ENCODE assay signal across 1 cellular context in genomic region chr12:124323771-124324530, GRCh38.
TF ChIP-seq lines count a peak whose summit lies in the region.

No MANE protein-coding gene starts in this region.

TF ChIP-seq in K562, 482 proteins besides CTCF, POLR2A, EP300 and RAD21:
- TF ChIP-seq ZNF143 (CRISPR knock-in tag; IDR thresholded peaks at IDR 0.05) = 0 out of 2 replicates have a peak, but pooled peaks have one; percentile 24
- no peak for TF ChIP-seq EGR1 (conservative IDR thresholded peaks at IDR 0.05)
- no peak for TF ChIP-seq ZNF318 (IDR thresholded peaks at IDR 0.05; ENCODE audit: borderline replicate concordance in 1 of 2, low read depth in 1 of 2)
- TF ChIP-seq ZNF785 (CRISPR knock-in tag; IDR thresholded peaks at IDR 0.05) = no peak
- TF ChIP-seq, protein P1, sequence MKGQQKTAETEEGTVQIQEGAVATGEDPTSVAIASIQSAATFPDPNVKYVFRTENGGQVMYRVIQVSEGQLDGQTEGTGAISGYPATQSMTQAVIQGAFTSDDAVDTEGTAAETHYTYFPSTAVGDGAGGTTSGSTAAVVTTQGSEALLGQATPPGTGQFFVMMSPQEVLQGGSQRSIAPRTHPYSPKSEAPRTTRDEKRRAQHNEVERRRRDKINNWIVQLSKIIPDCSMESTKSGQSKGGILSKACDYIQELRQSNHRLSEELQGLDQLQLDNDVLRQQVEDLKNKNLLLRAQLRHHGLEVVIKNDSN (CRISPR knock-in tag; IDR thresholded peaks at IDR 0.05) = 0 out of 2 replicates have a peak, but pooled peaks have one; percentile 6
- TF ChIP-seq, protein P2, sequence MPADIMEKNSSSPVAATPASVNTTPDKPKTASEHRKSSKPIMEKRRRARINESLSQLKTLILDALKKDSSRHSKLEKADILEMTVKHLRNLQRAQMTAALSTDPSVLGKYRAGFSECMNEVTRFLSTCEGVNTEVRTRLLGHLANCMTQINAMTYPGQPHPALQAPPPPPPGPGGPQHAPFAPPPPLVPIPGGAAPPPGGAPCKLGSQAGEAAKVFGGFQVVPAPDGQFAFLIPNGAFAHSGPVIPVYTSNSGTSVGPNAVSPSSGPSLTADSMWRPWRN (IDR thresholded peaks at IDR 0.05; ENCODE audit: low read depth) = 0 out of 2 replicates have a peak, but pooled peaks have one; percentile 36
- 0 out of 2 replicates have a peak, but pooled peaks have one; percentile 38 for TF ChIP-seq SUPT5H (IDR thresholded peaks at IDR 0.05)
- TF ChIP-seq, protein P3, sequence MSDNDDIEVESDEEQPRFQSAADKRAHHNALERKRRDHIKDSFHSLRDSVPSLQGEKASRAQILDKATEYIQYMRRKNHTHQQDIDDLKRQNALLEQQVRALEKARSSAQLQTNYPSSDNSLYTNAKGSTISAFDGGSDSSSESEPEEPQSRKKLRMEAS (CRISPR knock-in tag; IDR thresholded peaks at IDR 0.05) = peak; percentile 32; the same call in 1 of the 2 replicates
- TF ChIP-seq, protein P4, sequence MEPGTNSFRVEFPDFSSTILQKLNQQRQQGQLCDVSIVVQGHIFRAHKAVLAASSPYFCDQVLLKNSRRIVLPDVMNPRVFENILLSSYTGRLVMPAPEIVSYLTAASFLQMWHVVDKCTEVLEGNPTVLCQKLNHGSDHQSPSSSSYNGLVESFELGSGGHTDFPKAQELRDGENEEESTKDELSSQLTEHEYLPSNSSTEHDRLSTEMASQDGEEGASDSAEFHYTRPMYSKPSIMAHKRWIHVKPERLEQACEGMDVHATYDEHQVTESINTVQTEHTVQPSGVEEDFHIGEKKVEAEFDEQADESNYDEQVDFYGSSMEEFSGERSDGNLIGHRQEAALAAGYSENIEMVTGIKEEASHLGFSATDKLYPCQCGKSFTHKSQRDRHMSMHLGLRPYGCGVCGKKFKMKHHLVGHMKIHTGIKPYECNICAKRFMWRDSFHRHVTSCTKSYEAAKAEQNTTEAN (CRISPR knock-in tag; IDR thresholded peaks at IDR 0.05) = peak; percentile 92
- no peak for TF ChIP-seq ZNF23 (CRISPR knock-in tag; IDR thresholded peaks at IDR 0.05)
- 0 out of 4 replicates have a peak, but pooled peaks of 1 of the 2 experiments have one; percentile 20 for TF ChIP-seq TEAD1 (CRISPR knock-in tag; IDR thresholded peaks at IDR 0.05)
